20 cellular contexts compared by ENCODE assay signal in the genomic region with DNA sequence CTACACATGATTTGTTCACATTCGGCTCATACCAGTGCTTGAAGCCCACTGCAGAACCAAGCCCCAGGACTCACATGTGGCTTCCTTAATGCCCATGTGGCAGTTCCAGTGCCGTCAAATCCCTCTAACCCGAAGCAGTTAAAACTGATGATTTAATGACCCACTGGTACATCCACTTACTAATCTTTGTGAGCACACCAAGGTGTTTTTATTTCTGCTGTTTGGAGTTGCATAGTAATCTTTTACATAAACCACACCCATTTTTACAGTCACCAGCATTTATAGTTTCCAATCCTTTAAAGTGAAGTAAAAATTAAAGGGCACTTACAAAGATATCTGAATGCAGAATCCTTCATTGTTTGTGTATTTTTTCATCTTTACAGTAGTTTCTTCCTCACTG.
DNase-seq lines count a peak whose midpoint lies in the region; ATAC-seq and TF ChIP-seq lines count a peak whose summit lies in the region.
"Had no signal": no experiment of that assay in that cellular context is flagged by ENCODE, and none has a peak within 500 bp of the region (broad histone marks: within the 10 kb centered on the region; RNA-seq: fewer than 3 reads in every experiment).

No MANE protein-coding gene starts in this region.

- no peak overlapping the region for H3K27ac Mint-ChIP-seq in neural progenitor cell

- H3K4me2 ChIP-seq in smooth muscle cell (peak overlapping the region; percentile 32), neural progenitor cell (no peak overlapping the region)
- H3K4me2 ChIP-seq: KMS-11 had no signal

- no peak overlapping the region for H2AFZ ChIP-seq in smooth muscle cell (ENCODE audit: low read depth)
- H2AFZ ChIP-seq in neural progenitor cell (replicated peaks), result no peak overlapping the region

- H3K9me3 ChIP-seq in smooth muscle cell (replicated peaks; ENCODE audit: low read depth) (no peaks in the 10 kb centered on the region), neural progenitor cell (ENCODE audit: low read depth) (no peaks in the 10 kb centered on the region)
- H3K9me3 ChIP-seq: BLaER1 treated with 17β-estradiol and CSF1 and Interleukin-3, amounts not matched to agents 10 nM and 100 nM; MG63; Peyer's patch had no signal

- peaks cover 31% of the 10 kb centered on the region for H3K4me1 Mint-ChIP-seq in neural progenitor cell

- ATAC-seq in GM21367 (IDR thresholded peaks at IDR 0.05; ENCODE audit: unreplicated experiment), result no peak

- H3K27me3 ChIP-seq in smooth muscle cell (ENCODE audit: low read depth) (no peaks in the 10 kb centered on the region), neural progenitor cell (peaks cover 15% of the 10 kb centered on the region)
- H3K27me3 ChIP-seq: BLaER1 treated with 17β-estradiol and CSF1 and Interleukin-3, amounts not matched to agents 10 nM and 100 nM; MG63; Peyer's patch had no signal

- H3K79me2 ChIP-seq in smooth muscle cell (ENCODE audit: low read depth), result no peaks in the 10 kb centered on the region
- no peaks in the 10 kb centered on the region for H3K79me2 ChIP-seq in neural progenitor cell (ENCODE audit: low read depth)

- 65% methylated on average over 3 of the region's 3 CpGs for WGBS in smooth muscle cell (ENCODE audit: low lambda C conversion rate)

- H3K4me3 Mint-ChIP-seq in neural progenitor cell, result no peak overlapping the region

- DNase-seq in NCI-H82 (lab: John Stamatoyannopoulos, UW) (peak; percentile 48), NCI-H82 treated with DMSO at 0.1 percent for 48 hours (lab: John Stamatoyannopoulos, UW; ENCODE audit: unreplicated experiment) (no peak), NCI-H69 (lab: John Stamatoyannopoulos, UW) (peak; percentile 34), epithelial cell of prostate (ENCODE audit: low read depth, low spot score) (peak; percentile 12), smooth muscle cell (lab: John Stamatoyannopoulos, UW; ENCODE audit: unreplicated experiment) (no peak), putamen (ENCODE audit: low spot score) (no peak), neural progenitor cell (ENCODE audit: low spot score) (no peak)
- DNase-seq: 8988T, DMS53, GOT3, NCI-H1092 treated with DMSO at 0.1 percent for 48 hours, NCI-H1694 treated with DMSO at 0.1 percent for 48 hours, NCI-H345, SHP77 treated with DMSO at 0.1 percent for 48 hours had no signal

- H3K27ac ChIP-seq in epithelial cell of prostate (peak overlapping the region; percentile 8), smooth muscle cell (ENCODE audit: low read depth) (peak overlapping the region; percentile 13), neural progenitor cell (no peak overlapping the region)
- H3K27ac ChIP-seq: BLaER1 treated with 17β-estradiol and CSF1 and Interleukin-3, amounts not matched to agents 10 nM and 100 nM; HL-60; KMS-11; Peyer's patch had no signal

- no peaks in the 10 kb centered on the region for H3K36me3 ChIP-seq in smooth muscle cell (ENCODE audit: low read depth)
- no peaks in the 10 kb centered on the region for H3K36me3 ChIP-seq in neural progenitor cell
- H3K36me3 ChIP-seq: BLaER1 treated with 17β-estradiol and CSF1 and Interleukin-3, amounts not matched to agents 10 nM and 100 nM; MG63; Peyer's patch had no signal

- peaks cover 2% of the 10 kb centered on the region for H3K27me3 Mint-ChIP-seq in neural progenitor cell (ENCODE audit: insufficient read depth, low read depth)

- H3K9me3 Mint-ChIP-seq in neural progenitor cell, result peaks cover 2% of the 10 kb centered on the region

- H3K4me1 ChIP-seq in smooth muscle cell (ENCODE audit: low read depth), result no peaks in the 10 kb centered on the region
- peaks cover 9% of the 10 kb centered on the region for H3K4me1 ChIP-seq in neural progenitor cell

- no peaks in the 10 kb centered on the region for H3K36me3 Mint-ChIP-seq in neural progenitor cell

- H4K20me1 ChIP-seq in smooth muscle cell (ENCODE audit: low read depth) (no peaks in the 10 kb centered on the region), neural progenitor cell (ENCODE audit: low read depth) (no peaks in the 10 kb centered on the region)
- H4K20me1 ChIP-seq: BLaER1 treated with 17β-estradiol and CSF1 and Interleukin-3, amounts not matched to agents 10 nM and 100 nM had no signal

- H3K4me3 ChIP-seq in smooth muscle cell, result no peak overlapping the region
- no peak overlapping the region for H3K4me3 ChIP-seq in neural progenitor cell
- H3K4me3 ChIP-seq: BLaER1 treated with 17β-estradiol and CSF1 and Interleukin-3, amounts not matched to agents 10 nM and 100 nM; MG63; Peyer's patch had no signal

- H3K9ac ChIP-seq in smooth muscle cell (ENCODE audit: low read depth) (peak overlapping the region; percentile 18), neural progenitor cell (no peak overlapping the region)
- H3K9ac ChIP-seq: BLaER1 treated with 17β-estradiol and CSF1 and Interleukin-3, amounts not matched to agents 10 nM and 100 nM; KMS-11 had no signal

- H3F3A ChIP-seq in smooth muscle cell (ENCODE audit: low read depth) (no peaks in the 10 kb centered on the region), neural progenitor cell (ENCODE audit: low read depth) (peaks cover 15% of the 10 kb centered on the region)

- no peak for TF ChIP-seq CTCF in smooth muscle cell (IDR thresholded peaks at IDR 0.05; ENCODE audit: borderline replicate concordance, insufficient read depth, poor library complexity, severe bottlenecking)
- TF ChIP-seq CTCF in neural progenitor cell (IDR thresholded peaks at IDR 0.05), result no peak

Comparison
In these comparisons a context has a peak if more than half of its experiments do, and no peak if none do; other contexts are left out.
1. DNase-seq: peak in NCI-H82 (single experiment), NCI-H69 (single experiment) and epithelial cell of prostate (single experiment); none in NCI-H82 treated with DMSO at 0.1 percent for 48 hours (single experiment), smooth muscle cell (single experiment), putamen (single experiment) and neural progenitor cell (single experiment).